Comparison of ENCODE assay signal across 8 cellular contexts in genomic region chr22:36065462-36065774, GRCh38. TPM values are rescaled to one million over a fixed set of nuclear protein-coding genes. Genes with fewer than 3 reads are reported as not detected.
DNase-seq lines count a peak whose midpoint lies in the region; ATAC-seq and TF ChIP-seq lines count a peak whose summit lies in the region.

No MANE protein-coding gene starts in this region.

- CTCF ChIA-PET in PC-9 (lab: Charles Lee): interaction anchor here (0.6 to 2.3 kb wide), 19 partner anchors 8 to 714 kb away, joined by 3 to 44 read pairs (median 7); partner anchors contain the start of gene RBFOX2

- DNase-seq in PC-9: no peak
- DNase-seq in endodermal cell: no peak
- no peak for DNase-seq in natural killer cell treated with Interleukin-12 subunit alpha and Interleukin-12 subunit beta and Interleukin-15 and Interleukin-18, amount 100 ng/mL, for 72 hours (ENCODE audit: low spot score)
- DNase-seq in GOT3 (lab: John Stamatoyannopoulos, UW): no peak
- no peak for DNase-seq in cortex of kidney (lab: John Stamatoyannopoulos, UW)
- DNase-seq in activated CD4-positive, CD25-positive, alpha-beta regulatory T cell (lab: John Stamatoyannopoulos, UW): no peak
- DNase-seq in DMS153 (lab: John Stamatoyannopoulos, UW): no peak

- BruUV-seq in PC-9 (replicated peaks; lab: Mats Ljungman, UMichigan): TSS peak; percentile 97

- WGBS in endodermal cell (ENCODE audit: insufficient coverage in 1 of 2, insufficient read length in 1 of 2), 2 experiments: 19 to 22% methylated on average over 4 to 5 of the region's 5 CpGs

- POLR2A ChIA-PET in PC-9 (lab: Charles Lee; ENCODE audit: unreplicated experiment): interaction anchor here (0.6 to 1.1 kb wide), 5 partner anchors 9 to 1537 kb away, joined by 3 to 18 read pairs (median 6); partner anchors contain the start of gene RBFOX2

- H3K79me2 ChIP-seq in PC-9 (ENCODE audit: low read depth): no peaks in the 10 kb centered on the region

- H3K27ac ChIP-seq in BLaER1 (peak overlapping the region; percentile 62; the same call in 1 of the 2 replicates), PC-9 (peak overlapping the region; percentile 71), endodermal cell (ENCODE audit: low read depth, low read length) (peak overlapping the region; percentile 69)

- no peaks in the 10 kb centered on the region for H3K36me3 Mint-ChIP-seq in endodermal cell (ENCODE audit: low read depth)
- no peaks in the 10 kb centered on the region for H3K36me3 Mint-ChIP-seq in natural killer cell treated with Interleukin-12 subunit alpha and Interleukin-12 subunit beta and Interleukin-15 and Interleukin-18, amount 100 ng/mL, for 72 hours

- intact Hi-C loops in PC-9 (cut with micrococcal nuclease; ENCODE audit: unreplicated experiment): loop anchor here (2.0 to 5.0 kb wide), 4 partner anchors 83 to 713 kb away; no protein-coding TSS in a partner anchor

- H3K4me2 ChIP-seq in BLaER1 (peak overlapping the region; percentile 88), PC-9 (peak overlapping the region; percentile 85)

- TF ChIP-seq CTCF in PC-9 (conservative IDR thresholded peaks at IDR 0.05): no peak
- TF ChIP-seq CTCF in endodermal cell (conservative IDR thresholded peaks at IDR 0.05): no peak

- H3K4me1 Mint-ChIP-seq in endodermal cell: no peaks in the 10 kb centered on the region
- H3K4me1 Mint-ChIP-seq in natural killer cell treated with Interleukin-12 subunit alpha and Interleukin-12 subunit beta and Interleukin-15 and Interleukin-18, amount 100 ng/mL, for 72 hours (ENCODE audit: low read depth in 2 of 2): peaks cover 9% of the 10 kb centered on the region in 2 donors

- H3K4me1 ChIP-seq in BLaER1: 0 out of 2 replicates have a peak, but pooled peaks cover 7% of the 10 kb centered on the region
- peaks cover 12% of the 10 kb centered on the region for H3K4me1 ChIP-seq in PC-9 (replicated peaks; ENCODE audit: insufficient read depth)
- H3K4me1 ChIP-seq in endodermal cell (ENCODE audit: control insufficient read depth, insufficient read depth, low read length): peaks cover 3% of the 10 kb centered on the region

- peaks cover 13% of the 10 kb centered on the region; the same call in 1 of the 2 replicates for H3F3A ChIP-seq in PC-9 (ENCODE audit: insufficient read depth, low read depth)

- H3K27me3 Mint-ChIP-seq in endodermal cell (ENCODE audit: insufficient read depth): peaks cover 2% of the 10 kb centered on the region
- H3K27me3 Mint-ChIP-seq in natural killer cell treated with Interleukin-12 subunit alpha and Interleukin-12 subunit beta and Interleukin-15 and Interleukin-18, amount 100 ng/mL, for 72 hours: peaks cover 0 to 4% of the 10 kb centered on the region in 2 donors

- ATAC-seq in natural killer cell treated with Interleukin-12 subunit alpha and Interleukin-12 subunit beta and Interleukin-15 and Interleukin-18, amount 100 ng/mL, for 72 hours: peak in 1 of 2 donors; percentile 15

- H3K9me2 ChIP-seq in PC-9 (ENCODE audit: insufficient read depth): no peaks in the 10 kb centered on the region

- H3K36me3 ChIP-seq in BLaER1 (no peaks in the 10 kb centered on the region), PC-9 (ENCODE audit: low read depth) (no peaks in the 10 kb centered on the region), endodermal cell (ENCODE audit: control insufficient read depth, insufficient read depth, low read length) (no peaks in the 10 kb centered on the region)

- peak overlapping the region; percentile 72 for H3K9ac ChIP-seq in BLaER1
- peak overlapping the region; percentile 66 for H3K9ac ChIP-seq in endodermal cell (ENCODE audit: extremely low read depth, low read length, poor library complexity, severe bottlenecking)

- peak overlapping the region; percentile 88 for H3K27ac Mint-ChIP-seq in endodermal cell
- peak overlapping the region; percentile 63 to 85 for H3K27ac Mint-ChIP-seq in natural killer cell treated with Interleukin-12 subunit alpha and Interleukin-12 subunit beta and Interleukin-15 and Interleukin-18, amount 100 ng/mL, for 72 hours

- H2AFZ ChIP-seq in PC-9: peak overlapping the region; percentile 85

- H3K4me3 ChIP-seq in BLaER1: peak overlapping the region; percentile 66
- peak overlapping the region; percentile 76 for H3K4me3 ChIP-seq in PC-9
- H3K4me3 ChIP-seq in endodermal cell (ENCODE audit: low read length): peak overlapping the region; percentile 77

- peak overlapping the region; percentile 63 for H3K4me3 Mint-ChIP-seq in endodermal cell
- H3K4me3 Mint-ChIP-seq in natural killer cell treated with Interleukin-12 subunit alpha and Interleukin-12 subunit beta and Interleukin-15 and Interleukin-18, amount 100 ng/mL, for 72 hours: peak overlapping the region; percentile 88

- H4K20me1 ChIP-seq in BLaER1 (no peaks in the 10 kb centered on the region), PC-9 (ENCODE audit: insufficient read depth) (no peaks in the 10 kb centered on the region)

- peaks cover 4% of the 10 kb centered on the region for H3K9me3 Mint-ChIP-seq in endodermal cell
- no peaks in the 10 kb centered on the region for H3K9me3 Mint-ChIP-seq in natural killer cell treated with Interleukin-12 subunit alpha and Interleukin-12 subunit beta and Interleukin-15 and Interleukin-18, amount 100 ng/mL, for 72 hours

- H3K9me3 ChIP-seq in BLaER1 (no peaks in the 10 kb centered on the region), PC-9 (ENCODE audit: insufficient read depth, low read depth) (no peaks in the 10 kb centered on the region), endodermal cell (ENCODE audit: control insufficient read depth, low read length) (no peaks in the 10 kb centered on the region)

- H3K27me3 ChIP-seq in BLaER1: no peaks in the 10 kb centered on the region
- H3K27me3 ChIP-seq in PC-9 (ENCODE audit: insufficient read depth, low read depth): no peaks in the 10 kb centered on the region
- no peaks in the 10 kb centered on the region for H3K27me3 ChIP-seq in endodermal cell (ENCODE audit: control insufficient read depth, insufficient read depth, low read length, poor library complexity, severe bottlenecking)

RNA-seq across cellular contexts. Expression of gene RBFOX2, which starts 36.8 kb away (rescaled TPM):
- total RNA-seq in PC-9 (2021): 81.7 and 109 TPM in 2 replicates
- total RNA-seq in endodermal cell: 100 to 1,000 TPM; 104 to 120 TPM
- 137 TPM for polyA plus RNA-seq in endodermal cell (2013, experiment 1 of 2)
- polyA plus RNA-seq in endodermal cell (2013, experiment 2 of 2): 135 TPM
- total RNA-seq in natural killer cell treated with Interleukin-12 subunit alpha and Interleukin-12 subunit beta and Interleukin-15 and Interleukin-18, amount 100 ng/mL, for 72 hours: 1 to 10 TPM in 1 of 2 donors, under 1 TPM in 1; 0.71 to 1.8 TPM

Comparison
In these comparisons a context has a peak if more than half of its experiments do, and no peak if none do; other contexts are left out.
1. RNA of gene RBFOX2, which starts 36.8 kb away (total RNA-seq): 104 to 120 TPM in endodermal cell and 81.7 to 109 TPM in PC-9; 0.71 to 1.8 TPM in natural killer cell treated with Interleukin-12 subunit alpha and Interleukin-12 subunit beta and Interleukin-15 and Interleukin-18, amount 100 ng/mL, for 72 hours; every median in the first group is over 10 times any median in the second.
2. Peak in every context shown above with its lines, with median percentiles within 50 percentile points of each other: H3K27ac ChIP-seq and H3K4me3 ChIP-seq.